ENCODE assay signal across 8 cellular contexts in the genomic region with DNA sequence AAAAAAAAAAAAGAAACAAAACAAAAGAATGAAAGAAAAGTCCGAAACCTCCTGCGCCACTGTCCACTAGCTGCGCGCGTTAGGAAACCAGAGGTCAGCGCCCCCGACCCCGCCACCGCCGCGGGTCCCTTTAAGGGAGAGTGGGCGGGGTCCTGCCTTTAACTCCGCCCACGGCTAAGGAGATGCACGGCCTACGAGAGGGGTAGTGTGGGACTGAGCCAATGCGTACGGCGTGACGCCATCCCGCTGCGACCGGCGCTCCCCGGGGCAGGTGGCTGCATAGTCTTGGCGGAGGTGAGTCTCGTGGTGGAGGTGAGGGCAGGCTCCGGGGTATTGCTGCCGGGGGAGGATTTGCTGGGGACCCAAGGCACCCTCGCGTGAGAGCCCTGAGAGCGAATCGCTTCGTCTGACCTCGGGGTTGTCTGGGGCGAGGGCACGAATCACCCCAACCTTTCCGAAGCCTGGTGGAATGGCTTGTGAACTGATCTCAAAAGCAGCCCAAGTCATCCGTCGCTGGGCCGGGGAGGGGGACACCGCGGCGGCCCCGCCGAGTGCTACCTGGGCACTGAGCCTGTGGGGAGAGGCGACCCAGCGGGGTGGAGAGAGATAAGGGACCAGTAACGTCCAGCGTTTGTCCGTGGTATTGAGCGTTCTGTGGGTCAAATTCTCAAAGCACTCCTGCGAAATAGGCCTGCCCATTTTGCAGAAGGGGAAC. TPM values are rescaled to one million over a fixed set of nuclear protein-coding genes. Genes with fewer than 3 reads are reported as not detected.
DNase-seq lines count a peak whose midpoint lies in the region; ATAC-seq and TF ChIP-seq lines count a peak whose summit lies in the region.

Gene MRPS17, plus strand, starts transcription at position 241 of the 715 bp plus-strand sequence. CDS start 1,319 bp downstream, outside the sequence.

- no peak for TF ChIP-seq CTCF in Panc1 (IDR thresholded peaks at IDR 0.05)

- BruUV-seq in Panc1 (replicated peaks; lab: Mats Ljungman, UMichigan): no TSS peak

- DNase-seq in DMS53 treated with DMSO at 0.1 percent for 48 hours (lab: John Stamatoyannopoulos, UW; ENCODE audit: unreplicated experiment): peak; percentile 78
- peak; percentile 91 for DNase-seq in KBM-7
- DNase-seq in Panc1 (ENCODE audit: low read depth, low spot score): peak; percentile 61
- DNase-seq in activated T-cell treated with anti-CD3 and anti-CD28 coated beads, Interleukin-2, amount 50 U/mL, for 4 hours: peak; percentile 91
- DNase-seq in stimulated activated CD8-positive, alpha-beta memory T cell treated with anti-CD3 and anti-CD28 coated beads, Interleukin-7, amount 100 ng/mL, for 24 hours (ENCODE audit: low read depth): peak; percentile 82

- H3K4me3 ChIP-seq in Panc1 (ENCODE audit: low read depth in 2 of 2, low read length in 2 of 2) (peak within 1 kb of the TSS; percentile 85 to 97), muscle layer of colon (ENCODE audit: low read depth in 1 of 2, low read length in 2 of 2) (peak within 1 kb of the TSS; percentile 79 to 92)

- no peaks in the 10 kb centered on the region for H3K9me3 ChIP-seq in Panc1 (ENCODE audit: control insufficient read depth, insufficient read depth, low read depth, low read length)
- no peaks in the 10 kb centered on the region for H3K9me3 ChIP-seq in muscle layer of colon (ENCODE audit: low read length)

- POLR2A ChIA-PET in Panc1 (lab: Charles Lee): interaction anchor here (0.6 kb wide), 1 partner anchor 64 kb away, joined by 4 read pairs; the partner anchor contains the start of gene ZNF713

- ATAC-seq in GM21717 (IDR thresholded peaks at IDR 0.05; ENCODE audit: unreplicated experiment) (peak; percentile 100), Panc1 (peak; percentile 100), esophagus mucosa (peak; percentile 100)
- ATAC-seq in activated T-cell treated with anti-CD3 and anti-CD28 coated beads, Interleukin-2, amount 50 U/mL, for 4 hours: peak; percentile 100

- in situ Hi-C loops in KBM-7 (cut with MboI; ENCODE audit: low pct_unique_long_range_greater_than_20kb, low sequenced_read_pairs): no loop called here
- in situ Hi-C loops in Panc1 (cut with HindIII; ENCODE audit: low pct_unique_long_range_greater_than_20kb, low sequenced_read_pairs): no loop called here

- H3K27me3 Mint-ChIP-seq in activated T-cell treated with anti-CD3 and anti-CD28 coated beads, Interleukin-2, amount 50 U/mL, for 4 hours (ENCODE audit: low read depth): no peaks in the 10 kb centered on the region

- peak within 1 kb of the TSS; percentile 88 for H3K4me3 Mint-ChIP-seq in activated T-cell treated with anti-CD3 and anti-CD28 coated beads, Interleukin-2, amount 50 U/mL, for 4 hours

- no peaks in the 10 kb centered on the region for H3K9me3 Mint-ChIP-seq in activated T-cell treated with anti-CD3 and anti-CD28 coated beads, Interleukin-2, amount 50 U/mL, for 4 hours

- peak within 1 kb of the TSS; percentile 57 for H3K9ac ChIP-seq in muscle layer of colon (ENCODE audit: low read length)

- H3K27ac ChIP-seq in Panc1 (ENCODE audit: low read length): peak within 1 kb of the TSS; percentile 86
- peak within 1 kb of the TSS; percentile 48 for H3K27ac ChIP-seq in muscle layer of colon (ENCODE audit: low read depth, low read length)

- intact Hi-C loops in Panc1 (cut with micrococcal nuclease; ENCODE audit: unreplicated experiment): no loop called here

- H3K27me3 ChIP-seq in Panc1 (ENCODE audit: control insufficient read depth, insufficient read depth, low read length) (no peaks in the 10 kb centered on the region), muscle layer of colon (ENCODE audit: control insufficient read depth in 1 of 2, insufficient read depth in 2 of 2, low read length in 2 of 2) (no peaks in the 10 kb centered on the region)

- H3K36me3 ChIP-seq in Panc1 (ENCODE audit: control insufficient read depth, insufficient read depth, low read length): peaks cover 3% of the 10 kb centered on the region; the same call in 1 of the 2 replicates
- H3K36me3 ChIP-seq in muscle layer of colon (ENCODE audit: insufficient read depth, low read length): peaks cover 6% of the 10 kb centered on the region

- CTCF ChIA-PET in Panc1 (lab: Charles Lee): no interaction called here

- peaks cover 24% of the 10 kb centered on the region for H3K4me1 Mint-ChIP-seq in activated T-cell treated with anti-CD3 and anti-CD28 coated beads, Interleukin-2, amount 50 U/mL, for 4 hours (ENCODE audit: low read depth)

- H3K36me3 Mint-ChIP-seq in activated T-cell treated with anti-CD3 and anti-CD28 coated beads, Interleukin-2, amount 50 U/mL, for 4 hours (ENCODE audit: insufficient read depth): peaks cover 13% of the 10 kb centered on the region

- H3K4me1 ChIP-seq in Panc1 (ENCODE audit: control insufficient read depth, insufficient read depth, low read length) (no peaks in the 10 kb centered on the region), muscle layer of colon (ENCODE audit: insufficient read depth, low read length) (no peaks in the 10 kb centered on the region)

RNA-seq across cellular contexts. Expression of gene MRPS17, which starts in this region (rescaled TPM):
- total RNA-seq in Panc1 (2021; ENCODE audit: unreplicated experiment): 28.9 TPM
- polyA plus RNA-seq in Panc1 (2012; ENCODE audit: insufficient read length): 25.9 TPM
- 10 to 100 TPM; 42.4 to 53.0 (median 50.6) TPM for total RNA-seq in activated T-cell treated with anti-CD3 and anti-CD28 coated beads, Interleukin-2, amount 50 U/mL, for 4 hours
- 14.7 TPM for total RNA-seq in esophagus mucosa

Comparison
In these comparisons a context has a peak if more than half of its experiments do, and no peak if none do; other contexts are left out.
1. Peak in every context shown above with its lines: DNase-seq, ATAC-seq, H3K4me3 ChIP-seq and H3K27ac ChIP-seq.